ENCODE assay signal across 8 cellular contexts in the genomic region with DNA sequence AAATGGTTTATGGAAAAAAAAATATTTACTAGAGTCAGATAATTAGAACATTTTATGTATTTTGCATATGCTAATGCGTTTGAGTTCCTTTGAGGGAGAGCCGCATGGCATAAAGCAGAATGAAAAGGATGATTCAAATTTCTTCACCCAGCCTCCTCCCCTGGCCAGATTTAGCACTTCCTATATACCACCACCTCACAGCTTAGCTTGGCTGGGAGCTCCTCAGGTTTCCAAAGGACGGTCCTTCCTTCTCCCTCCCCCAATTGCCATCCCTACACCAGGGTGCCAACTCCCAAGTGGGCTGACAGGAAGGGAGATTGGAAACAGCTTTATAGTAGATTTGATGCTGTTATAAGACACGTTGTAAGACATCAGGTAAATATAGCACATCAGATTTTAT.
"Had no signal": no experiment of that assay in that cellular context is flagged by ENCODE, and none has a peak within 500 bp of the region (broad histone marks: within the 10 kb centered on the region; RNA-seq: fewer than 3 reads in every experiment).

No MANE protein-coding gene starts in this region.

- H3K4me3 Mint-ChIP-seq: H9, IgD-negative memory B cell had no signal

- H3K4me1 Mint-ChIP-seq: IgD-negative memory B cell had no signal

- H3K27ac ChIP-seq: HL-60 had no signal

- H3K36me3 Mint-ChIP-seq: IgD-negative memory B cell had no signal

- FAIRE-seq: H54, HepG2 had no signal

- DNase-seq: GOT3, H9, HCEC 1CT, KBM-7 had no signal

- ATAC-seq: HepG2 had no signal

- H3K27ac Mint-ChIP-seq: IgD-negative memory B cell had no signal
